ENCODE assay signal across 34 cellular contexts in the genomic region with DNA sequence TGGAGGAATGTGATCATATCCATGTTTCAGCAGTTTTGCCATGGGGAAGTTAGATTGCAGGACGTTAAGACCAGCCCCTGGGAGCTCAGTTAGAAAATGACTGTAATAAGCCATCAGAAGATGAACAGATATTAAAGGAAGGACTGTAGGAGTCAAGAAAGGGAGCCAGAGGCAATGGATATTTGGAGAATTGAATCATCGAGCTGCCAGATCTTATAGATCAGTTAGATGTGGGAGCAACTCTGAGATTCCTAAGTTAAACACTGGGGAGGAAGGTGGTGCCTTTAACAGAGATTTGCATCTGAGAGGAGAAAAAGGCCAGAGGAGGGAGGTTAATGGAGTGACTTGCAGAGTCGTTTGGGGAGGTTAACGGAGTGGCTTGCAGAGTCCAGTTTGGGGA.
A peak's percentile ranks its signal among the peaks of the same experiment; 100 is the strongest.
DNase-seq lines count a peak whose midpoint lies in the region; ATAC-seq and TF ChIP-seq lines count a peak whose summit lies in the region.
"Had no signal": no experiment of that assay in that cellular context is flagged by ENCODE, and none has a peak within 500 bp of the region (broad histone marks: within the 10 kb centered on the region; RNA-seq: fewer than 3 reads in every experiment).

No MANE protein-coding gene starts in this region.

- POLR2A ChIA-PET in WTC11 (lab: Charles Lee) = no interaction called here

- H3K27ac ChIP-seq in GM23338 (ENCODE audit: low read depth) (no peak overlapping the region), mesendoderm (ENCODE audit: low read depth, low read length) (no peak overlapping the region), trophoblast cell (ENCODE audit: low read depth, low read length) (no peak overlapping the region), GM23248 (no peak overlapping the region)
- H3K27ac ChIP-seq in effector memory CD4-positive, alpha-beta T cell (ENCODE audit: insufficient read depth, low read length, poor library complexity, severe bottlenecking) = no peak overlapping the region
- H3K27ac ChIP-seq: 22Rv1; A549; BLaER1; BLaER1 treated with 17β-estradiol and CSF1 and Interleukin-3, amounts not matched to agents 10 nM and 100 nM; C4-2B had no signal

- H3K56ac ChIP-seq in mesendoderm (ENCODE audit: low read length) = no peak overlapping the region

- no peak overlapping the region for H4K91ac ChIP-seq in trophoblast cell (ENCODE audit: low read depth, low read length)

- H2AK5ac ChIP-seq in mesendoderm (ENCODE audit: low read length) (no peak overlapping the region), trophoblast cell (ENCODE audit: low read length) (no peak overlapping the region)

- peaks cover 2% of the 10 kb centered on the region for H3K27me3 Mint-ChIP-seq in GM23338 (ENCODE audit: insufficient read depth, low read depth, poor library complexity)
- H3K27me3 Mint-ChIP-seq in WTC11 (ENCODE audit: low read depth) = no peaks in the 10 kb centered on the region
- H3K27me3 Mint-ChIP-seq in effector memory CD8-positive, alpha-beta T cell = no peaks in the 10 kb centered on the region
- H3K27me3 Mint-ChIP-seq: B cell; CD4-positive, alpha-beta memory T cell; CD4-positive, alpha-beta T cell; CD4-positive, CD25-positive, alpha-beta regulatory T cell had no signal

- CTCF ChIA-PET in WTC11 (lab: Charles Lee) = interaction anchor here (1.1 to 1.5 kb wide), 2 partner anchors 18 to 253 kb away, joined by 3 to 4 read pairs; no protein-coding TSS in a partner anchor

- H4K8ac ChIP-seq in mesendoderm (ENCODE audit: low read depth, low read length) (no peak overlapping the region), trophoblast cell (ENCODE audit: low read depth, low read length) (no peak overlapping the region)

- no peak overlapping the region for H3K4me3 Mint-ChIP-seq in GM23338
- H3K4me3 Mint-ChIP-seq in WTC11 = no peak overlapping the region
- H3K4me3 Mint-ChIP-seq in effector memory CD8-positive, alpha-beta T cell = no peak overlapping the region
- H3K4me3 Mint-ChIP-seq: B cell; CD14-positive monocyte; CD4-positive, alpha-beta memory T cell; CD4-positive, alpha-beta T cell; CD4-positive, CD25-positive, alpha-beta regulatory T cell; CD8-positive, alpha-beta memory T cell; CD8-positive, alpha-beta T cell had no signal

- DNase-seq in GM23338 (ENCODE audit: low spot score) (no peak), WTC11 (ENCODE audit: low spot score) (no peak), mesendoderm (peak; percentile 65), trophoblast cell (peak; percentile 7 to 51), HPDE6-E6E7 (ENCODE audit: extremely low spot score) (no peak), GM23248 (no peak)
- no peak for DNase-seq in effector memory CD4-positive, alpha-beta T cell
- no peak for DNase-seq in effector memory CD8-positive, alpha-beta T cell
- DNase-seq: 8988T; ACHN; AML-193; BE2C; Caco-2; Calu3; CD4-positive, alpha-beta memory T cell; CD4-positive, alpha-beta T cell; CD4-positive, CD25-positive, alpha-beta regulatory T cell; CD8-positive, alpha-beta memory T cell; CD8-positive, alpha-beta T cell; COR-L47; DMS 273 treated with DMSO at 0.1 percent for 48 hours; DMS153; DMS53; DMS79; DMS79 treated with DMSO at 0.1 percent for 48 hours; DND-41; EL had no signal

- H3K36me3 ChIP-seq in GM23338 (ENCODE audit: insufficient read depth) (no peaks in the 10 kb centered on the region), mesendoderm (ENCODE audit: control insufficient read depth, insufficient read depth, low read length) (no peaks in the 10 kb centered on the region), trophoblast cell (ENCODE audit: control insufficient read depth in 1 of 2, insufficient read depth in 2 of 2, low read length in 2 of 2) (no peaks in the 10 kb centered on the region), GM23248 (ENCODE audit: low read depth) (no peaks in the 10 kb centered on the region)
- H3K36me3 ChIP-seq in effector memory CD4-positive, alpha-beta T cell (ENCODE audit: control insufficient read depth, insufficient read depth, low read length) = no peaks in the 10 kb centered on the region
- H3K36me3 ChIP-seq: BE2C; BLaER1; BLaER1 treated with 17β-estradiol and CSF1 and Interleukin-3, amounts not matched to agents 10 nM and 100 nM had no signal

- H3K27me3 ChIP-seq in GM23338 (ENCODE audit: insufficient read depth) = no peaks in the 10 kb centered on the region
- no peaks in the 10 kb centered on the region for H3K27me3 ChIP-seq in mesendoderm (ENCODE audit: insufficient read depth, low read length, poor library complexity)
- no peaks in the 10 kb centered on the region for H3K27me3 ChIP-seq in trophoblast cell (ENCODE audit: insufficient read depth, low read length)
- no peaks in the 10 kb centered on the region for H3K27me3 ChIP-seq in effector memory CD4-positive, alpha-beta T cell (replicated peaks; ENCODE audit: control insufficient read depth, insufficient read depth, low read length, poor library complexity, severe bottlenecking)
- H3K27me3 ChIP-seq in GM23248 (replicated peaks; ENCODE audit: insufficient read depth) = no peaks in the 10 kb centered on the region
- H3K27me3 ChIP-seq: BE2C; BLaER1; BLaER1 treated with 17β-estradiol and CSF1 and Interleukin-3, amounts not matched to agents 10 nM and 100 nM had no signal

- H3K79me1 ChIP-seq in mesendoderm (ENCODE audit: low read length) = peaks cover 21% of the 10 kb centered on the region
- H3K79me1 ChIP-seq in trophoblast cell (ENCODE audit: low read length) = no peaks in the 10 kb centered on the region

- H3K9me3 ChIP-seq in trophoblast cell (ENCODE audit: insufficient read depth, low read depth, low read length) = peaks cover 2% of the 10 kb centered on the region
- no peaks in the 10 kb centered on the region for H3K9me3 ChIP-seq in effector memory CD4-positive, alpha-beta T cell (ENCODE audit: control insufficient read depth, low read length)
- H3K9me3 ChIP-seq in GM23248 (ENCODE audit: low read depth) = no peaks in the 10 kb centered on the region
- H3K9me3 ChIP-seq: A549, BE2C, Caco-2 had no signal

- H3K23ac ChIP-seq in mesendoderm (ENCODE audit: low read length) (no peak overlapping the region), trophoblast cell (ENCODE audit: low read length) (no peak overlapping the region)

- H3K27ac Mint-ChIP-seq in GM23338 = no peak overlapping the region
- H3K27ac Mint-ChIP-seq in WTC11 = no peak overlapping the region
- H3K27ac Mint-ChIP-seq in effector memory CD8-positive, alpha-beta T cell = no peak overlapping the region
- H3K27ac Mint-ChIP-seq: B cell; CD14-positive monocyte; CD4-positive, alpha-beta memory T cell; CD4-positive, alpha-beta T cell; CD4-positive, CD25-positive, alpha-beta regulatory T cell; CD8-positive, alpha-beta memory T cell; CD8-positive, alpha-beta T cell had no signal

- no peak overlapping the region for H3K4me3 ChIP-seq in GM23338
- H3K4me3 ChIP-seq in mesendoderm (ENCODE audit: low read length) = no peak overlapping the region
- no peak overlapping the region for H3K4me3 ChIP-seq in trophoblast cell (ENCODE audit: low read depth, low read length)
- H3K4me3 ChIP-seq in effector memory CD4-positive, alpha-beta T cell (ENCODE audit: insufficient read depth, low read depth, low read length, poor library complexity, severe bottlenecking) = no peak overlapping the region
- no peak overlapping the region for H3K4me3 ChIP-seq in GM23248
- H3K4me3 ChIP-seq: A549; BLaER1; BLaER1 treated with 17β-estradiol and CSF1 and Interleukin-3, amounts not matched to agents 10 nM and 100 nM had no signal

- H2BK15ac ChIP-seq in mesendoderm (replicated peaks; ENCODE audit: low read depth) = no peak overlapping the region

- H3K79me2 ChIP-seq in GM23338 (replicated peaks; ENCODE audit: insufficient read depth) (peaks cover 98% of the 10 kb centered on the region), mesendoderm (ENCODE audit: control insufficient read depth, insufficient read depth, low read length) (peaks cover 49% of the 10 kb centered on the region), trophoblast cell (ENCODE audit: control insufficient read depth, insufficient read depth, low read length, poor library complexity) (no peaks in the 10 kb centered on the region), GM23248 (ENCODE audit: insufficient read depth) (no peaks in the 10 kb centered on the region)

- no peak overlapping the region for H4K12ac ChIP-seq in trophoblast cell (ENCODE audit: low read depth, low read length)

- H3K9me3 Mint-ChIP-seq in GM23338 = peaks cover 17% of the 10 kb centered on the region
- H3K9me3 Mint-ChIP-seq in WTC11 = peaks cover 20% of the 10 kb centered on the region
- H3K9me3 Mint-ChIP-seq in effector memory CD8-positive, alpha-beta T cell = peaks cover 9 to 18% of the 10 kb centered on the region in 2 donors
- H3K9me3 Mint-ChIP-seq: CD4-positive, alpha-beta T cell had no signal

- H3K4me1 Mint-ChIP-seq in GM23338 = peaks cover 6% of the 10 kb centered on the region
- peaks cover 21% of the 10 kb centered on the region for H3K4me1 Mint-ChIP-seq in WTC11
- no peaks in the 10 kb centered on the region for H3K4me1 Mint-ChIP-seq in effector memory CD8-positive, alpha-beta T cell (ENCODE audit: low read depth in 2 of 2)
- H3K4me1 Mint-ChIP-seq: B cell; CD14-positive monocyte; CD4-positive, alpha-beta memory T cell; CD4-positive, CD25-positive, alpha-beta regulatory T cell; CD8-positive, alpha-beta memory T cell had no signal

- H3F3A ChIP-seq in GM23338 (replicated peaks; ENCODE audit: low read depth) (no peaks in the 10 kb centered on the region), GM23248 (ENCODE audit: insufficient read depth) (no peaks in the 10 kb centered on the region)

- no peak overlapping the region for H2BK12ac ChIP-seq in trophoblast cell (ENCODE audit: low read length)

- in situ Hi-C loops in GM23248 (cut with MboI) = no loop called here

- H4K20me1 ChIP-seq in GM23338 (replicated peaks; ENCODE audit: insufficient read depth) = peaks cover 19% of the 10 kb centered on the region
- H4K20me1 ChIP-seq in GM23248 (ENCODE audit: insufficient read depth) = no peaks in the 10 kb centered on the region
- H4K20me1 ChIP-seq: BLaER1; BLaER1 treated with 17β-estradiol and CSF1 and Interleukin-3, amounts not matched to agents 10 nM and 100 nM had no signal

- H3K4me1 ChIP-seq in GM23338 (ENCODE audit: insufficient read depth) = peaks cover 44% of the 10 kb centered on the region
- peaks cover 17% of the 10 kb centered on the region for H3K4me1 ChIP-seq in mesendoderm (ENCODE audit: control insufficient read depth, low read depth, low read length)
- H3K4me1 ChIP-seq in trophoblast cell (ENCODE audit: control insufficient read depth in 1 of 2, insufficient read depth in 2 of 2, low read length in 2 of 2) = no peaks in the 10 kb centered on the region
- no peaks in the 10 kb centered on the region for H3K4me1 ChIP-seq in effector memory CD4-positive, alpha-beta T cell (ENCODE audit: control insufficient read depth, insufficient read depth, low read length, poor library complexity, severe bottlenecking)
- H3K4me1 ChIP-seq in GM23248 (ENCODE audit: insufficient read depth) = no peaks in the 10 kb centered on the region
- H3K4me1 ChIP-seq: A549, BE2C, Caco-2 had no signal

- H2BK5ac ChIP-seq in mesendoderm (ENCODE audit: low read length) = no peak overlapping the region
- H2BK5ac ChIP-seq in trophoblast cell (ENCODE audit: low read depth, low read length, poor library complexity) = no peak overlapping the region

- no peak overlapping the region for H3K18ac ChIP-seq in mesendoderm (ENCODE audit: low read length)
- no peak overlapping the region for H3K18ac ChIP-seq in trophoblast cell (ENCODE audit: low read length)

- ATAC-seq in GM23338 (peak; percentile 32; the same call in 2 of the 3 replicates), WTC11 (peak; percentile 29)
- ATAC-seq in effector memory CD8-positive, alpha-beta T cell (replicated peaks) = no peak
- ATAC-seq: A549; CD8-positive, alpha-beta T cell had no signal

- no CpG with 5 or more reads among the region's 4 CpGs for WGBS in mesendoderm (ENCODE audit: extremely low coverage, insufficient coverage, low lambda C conversion rate)
- WGBS in trophoblast cell (ENCODE audit: extremely low coverage, insufficient coverage, insufficient read length) = no CpG with 5 or more reads among the region's 4 CpGs
- 59 to 60% methylated on average over 4 of the region's 4 CpGs for WGBS in GM23248 (ENCODE audit: low coverage in 1 of 2, low lambda C conversion rate in 2 of 2, missing lambda C conversion rate in 2 of 2), 2 experiments

- no peak overlapping the region for H4K5ac ChIP-seq in mesendoderm (ENCODE audit: low read length)

- H2BK120ac ChIP-seq in mesendoderm (ENCODE audit: low read depth, low read length) (no peak overlapping the region), trophoblast cell (ENCODE audit: insufficient read depth, low read length, poor library complexity) (no peak overlapping the region)

- H3K4me2 ChIP-seq in GM23338 (0 out of 2 replicates have a peak overlapping the region, but pooled peaks have one; percentile 39), mesendoderm (ENCODE audit: low read length) (no peak overlapping the region), trophoblast cell (ENCODE audit: low read length) (no peak overlapping the region), GM23248 (ENCODE audit: unreplicated experiment) (no peak overlapping the region)
- H3K4me2 ChIP-seq: A549, BLaER1 had no signal

- TF ChIP-seq CTCF in GM23338 (conservative IDR thresholded peaks at IDR 0.05; ENCODE audit: low read depth in 2 of 2) = no peak
- TF ChIP-seq CTCF in WTC11 (IDR thresholded peaks at IDR 0.05) = no peak

- no peak overlapping the region for H3K14ac ChIP-seq in trophoblast cell (ENCODE audit: low read length)

- H3K9me2 ChIP-seq in GM23338 (ENCODE audit: insufficient read depth) = no peaks in the 10 kb centered on the region
- H3K9me2 ChIP-seq in GM23248 (ENCODE audit: insufficient read depth) = no peaks in the 10 kb centered on the region

- H2AFZ ChIP-seq in GM23338 (no peak overlapping the region), trophoblast cell (ENCODE audit: insufficient read depth, low read length, poor library complexity) (no peak overlapping the region), GM23248 (no peak overlapping the region)

- H3K9ac ChIP-seq in mesendoderm (ENCODE audit: low read length) = no peak overlapping the region
- no peak overlapping the region for H3K9ac ChIP-seq in trophoblast cell (ENCODE audit: low read length)
- H3K9ac ChIP-seq in GM23248 = no peak overlapping the region
- H3K9ac ChIP-seq: BLaER1; BLaER1 treated with 17β-estradiol and CSF1 and Interleukin-3, amounts not matched to agents 10 nM and 100 nM had no signal

- H3K4ac ChIP-seq in mesendoderm (ENCODE audit: low read depth, low read length) (no peak overlapping the region), trophoblast cell (ENCODE audit: low read depth, low read length) (no peak overlapping the region)

- peaks cover 24% of the 10 kb centered on the region for H3K36me3 Mint-ChIP-seq in GM23338 (ENCODE audit: low read depth)
- peaks cover 25% of the 10 kb centered on the region for H3K36me3 Mint-ChIP-seq in WTC11
- H3K36me3 Mint-ChIP-seq in effector memory CD8-positive, alpha-beta T cell (ENCODE audit: insufficient read depth) = no peaks in the 10 kb centered on the region
- H3K36me3 Mint-ChIP-seq: CD14-positive monocyte; CD4-positive, alpha-beta memory T cell; CD4-positive, CD25-positive, alpha-beta regulatory T cell; CD8-positive, alpha-beta memory T cell; CD8-positive, alpha-beta T cell had no signal

Comparison
In these comparisons a context has a peak if more than half of its experiments do, and no peak if none do; other contexts are left out.
1. DNase-seq: peak in mesendoderm (single experiment) and trophoblast cell (2 of 2); none in GM23338 (single experiment), WTC11 (single experiment), effector memory CD4-positive, alpha-beta T cell (0 of 3), HPDE6-E6E7 (single experiment), effector memory CD8-positive, alpha-beta T cell (0 of 3) and GM23248 (single experiment).